In the genomic region with DNA sequence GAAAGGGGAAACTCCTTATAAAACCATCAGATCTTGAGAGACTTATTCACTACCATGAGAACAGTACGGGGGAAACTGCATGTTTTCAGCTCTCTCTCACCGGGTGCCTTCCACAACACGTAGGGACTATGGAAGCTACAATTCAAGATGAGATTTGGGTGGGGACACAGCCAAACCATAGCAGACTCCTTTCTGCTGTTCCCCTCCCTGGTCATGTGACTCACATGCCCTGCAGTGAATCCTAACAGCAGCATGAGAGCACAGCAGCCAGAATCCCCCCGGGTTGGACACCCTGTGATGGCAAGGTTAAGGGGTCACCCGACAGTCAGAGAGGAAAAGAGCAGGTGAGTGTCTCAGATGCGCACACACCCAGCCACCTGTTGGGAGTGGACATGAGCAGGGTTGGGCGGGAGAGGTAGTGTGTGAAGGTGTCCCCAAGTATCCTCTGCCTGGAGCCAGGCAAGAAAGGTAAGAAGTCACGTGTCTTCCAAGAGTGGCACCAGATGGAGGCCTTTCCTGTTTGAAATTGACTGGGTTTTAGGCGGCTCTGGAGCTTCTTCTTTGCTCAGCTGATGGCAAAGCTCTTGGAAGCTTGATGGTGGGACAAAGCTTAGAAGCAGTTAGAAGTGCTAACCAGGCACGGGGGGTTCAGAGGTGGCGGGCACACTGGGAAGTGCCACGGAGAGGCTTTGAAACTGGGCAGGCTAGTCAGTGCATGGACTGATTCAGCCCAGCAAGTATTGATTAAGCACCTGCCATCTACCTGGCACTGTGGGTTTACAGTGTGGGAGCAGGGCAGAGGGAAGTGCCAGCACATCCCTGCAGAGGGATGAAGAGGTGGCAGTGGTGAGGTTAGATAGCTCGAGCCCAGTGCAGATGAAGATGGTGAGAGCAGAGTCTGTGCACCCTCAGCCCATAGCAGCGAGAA, we compare ENCODE assay signal across 14 cellular contexts.
A peak's percentile ranks its signal among the peaks of the same experiment; 100 is the strongest.
DNase-seq lines count a peak whose midpoint lies in the region; TF ChIP-seq lines count a peak whose summit lies in the region.
"Had no signal": no experiment of that assay in that cellular context is flagged by ENCODE, and none has a peak within 500 bp of the region (broad histone marks: within the 10 kb centered on the region; RNA-seq: fewer than 3 reads in every experiment).

No MANE protein-coding gene starts in this region.

- no peak for TF ChIP-seq CTCF in esophagus muscularis mucosa (IDR thresholded peaks at IDR 0.05)
- no peak for TF ChIP-seq CTCF in osteocyte (IDR thresholded peaks at IDR 0.05)

- TF ChIP-seq EP300 in esophagus muscularis mucosa (IDR thresholded peaks at IDR 0.05): no peak

- no peak for DNase-seq in SJSA1 (ENCODE audit: low read depth in 1 of 2, low spot score in 2 of 2)
- DNase-seq in esophagus muscularis mucosa (ENCODE audit: extremely low spot score): no peak
- DNase-seq in osteocyte (ENCODE audit: extremely low spot score, unreplicated experiment): no peak
- DNase-seq in LoVo (ENCODE audit: low spot score): no peak
- DNase-seq in T-helper 9 cell: no peak
- DNase-seq in mucosa of gallbladder (ENCODE audit: low spot score): no peak
- no peak for DNase-seq in activated naive CD4-positive, alpha-beta T cell treated with anti-CD3 and anti-CD28 coated beads, Interleukin-2, amount 10 ng/mL, durations not matched to agents 7 days and 5 days
- DNase-seq: Caco-2, NCI-H2029, right lobe of liver, RPMI8226 had no signal

- H3K4me3 ChIP-seq in ACC112 (ENCODE audit: low read depth, low read length) (no peak overlapping the region), SJSA1 (no peak overlapping the region), esophagus muscularis mucosa (no peak overlapping the region)
- H3K4me3 ChIP-seq: GM23338, right lobe of liver had no signal

- H3K27ac Mint-ChIP-seq in osteocyte (ENCODE audit: unreplicated experiment): peak overlapping the region; percentile 42
- no peak overlapping the region for H3K27ac Mint-ChIP-seq in activated naive CD4-positive, alpha-beta T cell treated with anti-CD3 and anti-CD28 coated beads, Interleukin-2, amount 10 ng/mL, durations not matched to agents 7 days and 5 days
- H3K27ac Mint-ChIP-seq: GM23338; stimulated activated naive CD8-positive, alpha-beta T cell treated with anti-CD3 and anti-CD28 coated beads, Interleukin-15, Interleukin-2, amounts not matched to agents 100 ng/mL and 50 ng/mL, for 24 hours had no signal

- no peaks in the 10 kb centered on the region for H3K36me3 ChIP-seq in ACC112 (ENCODE audit: insufficient read depth, low read length)
- H3K36me3 ChIP-seq in SJSA1: no peaks in the 10 kb centered on the region
- no peaks in the 10 kb centered on the region for H3K36me3 ChIP-seq in esophagus muscularis mucosa
- H3K36me3 ChIP-seq: right lobe of liver had no signal

- H3K36me3 Mint-ChIP-seq in osteocyte (ENCODE audit: unreplicated experiment): no peaks in the 10 kb centered on the region
- no peaks in the 10 kb centered on the region for H3K36me3 Mint-ChIP-seq in activated naive CD4-positive, alpha-beta T cell treated with anti-CD3 and anti-CD28 coated beads, Interleukin-2, amount 10 ng/mL, durations not matched to agents 7 days and 5 days

- TF ChIP-seq POLR2A in esophagus muscularis mucosa (IDR thresholded peaks at IDR 0.05; ENCODE audit: low read depth): no peak

- intact Hi-C loops in esophagus muscularis mucosa (cut with DNase I): no loop called here

- no peaks in the 10 kb centered on the region for H3K27me3 Mint-ChIP-seq in osteocyte (ENCODE audit: unreplicated experiment)
- peaks cover 24% of the 10 kb centered on the region for H3K27me3 Mint-ChIP-seq in activated naive CD4-positive, alpha-beta T cell treated with anti-CD3 and anti-CD28 coated beads, Interleukin-2, amount 10 ng/mL, durations not matched to agents 7 days and 5 days

- H3K79me2 ChIP-seq in ACC112 (ENCODE audit: control insufficient read depth, insufficient read depth, low read length, unreplicated experiment): no peaks in the 10 kb centered on the region

- CTCF ChIA-PET in activated naive CD4-positive, alpha-beta T cell treated with anti-CD3 and anti-CD28 coated beads, Interleukin-2, amount 10 ng/mL, durations not matched to agents 7 days and 5 days (lab: Charles Lee): no interaction called here

- H3K27me3 ChIP-seq in ACC112 (ENCODE audit: insufficient read depth, low read length): no peaks in the 10 kb centered on the region
- no peaks in the 10 kb centered on the region for H3K27me3 ChIP-seq in SJSA1 (replicated peaks)
- H3K27me3 ChIP-seq in esophagus muscularis mucosa: no peaks in the 10 kb centered on the region
- H3K27me3 ChIP-seq: right lobe of liver had no signal

- H2AFZ ChIP-seq in ACC112 (ENCODE audit: low read length, unreplicated experiment): peak overlapping the region; percentile 29
- H2AFZ ChIP-seq: GM23338 had no signal

- H3K4me1 Mint-ChIP-seq in osteocyte (ENCODE audit: unreplicated experiment): peaks cover 17% of the 10 kb centered on the region
- H3K4me1 Mint-ChIP-seq in activated naive CD4-positive, alpha-beta T cell treated with anti-CD3 and anti-CD28 coated beads, Interleukin-2, amount 10 ng/mL, durations not matched to agents 7 days and 5 days: no peaks in the 10 kb centered on the region

- WGBS in esophagus muscularis mucosa: 95% methylated on average over 14 of the region's 14 CpGs

- H3K4me3 Mint-ChIP-seq in osteocyte (ENCODE audit: unreplicated experiment): no peak overlapping the region
- no peak overlapping the region for H3K4me3 Mint-ChIP-seq in activated naive CD4-positive, alpha-beta T cell treated with anti-CD3 and anti-CD28 coated beads, Interleukin-2, amount 10 ng/mL, durations not matched to agents 7 days and 5 days
- H3K4me3 Mint-ChIP-seq: GM23338; stimulated activated naive CD8-positive, alpha-beta T cell treated with anti-CD3 and anti-CD28 coated beads, Interleukin-15, Interleukin-2, amounts not matched to agents 100 ng/mL and 50 ng/mL, for 24 hours had no signal

- no peaks in the 10 kb centered on the region for H3K9me3 Mint-ChIP-seq in osteocyte (ENCODE audit: unreplicated experiment)
- H3K9me3 Mint-ChIP-seq in activated naive CD4-positive, alpha-beta T cell treated with anti-CD3 and anti-CD28 coated beads, Interleukin-2, amount 10 ng/mL, durations not matched to agents 7 days and 5 days: no peaks in the 10 kb centered on the region
- H3K9me3 Mint-ChIP-seq: stimulated activated naive CD8-positive, alpha-beta T cell treated with anti-CD3 and anti-CD28 coated beads, Interleukin-15, Interleukin-2, amounts not matched to agents 100 ng/mL and 50 ng/mL, for 24 hours had no signal

- peaks cover 25% of the 10 kb centered on the region for H3K4me1 ChIP-seq in ACC112 (ENCODE audit: control insufficient read depth, insufficient read depth, low read length, unreplicated experiment)
- peaks cover 22% of the 10 kb centered on the region for H3K4me1 ChIP-seq in SJSA1 (replicated peaks)
- H3K4me1 ChIP-seq in esophagus muscularis mucosa: peaks cover 0 to 25% (median 8%) of the 10 kb centered on the region in 4 donors
- H3K4me1 ChIP-seq: Caco-2, right lobe of liver had no signal

- H3K9me3 ChIP-seq in SJSA1 (replicated peaks): peaks cover 6% of the 10 kb centered on the region
- H3K9me3 ChIP-seq in esophagus muscularis mucosa: no peaks in the 10 kb centered on the region
- H3K9me3 ChIP-seq: right lobe of liver had no signal

- peak overlapping the region; percentile 93 for H3K27ac ChIP-seq in ACC112 (ENCODE audit: low read depth, low read length)
- H3K27ac ChIP-seq in SJSA1: peak overlapping the region; percentile 84
- H3K27ac ChIP-seq in esophagus muscularis mucosa (replicated peaks in 1 of 4): peak overlapping the region; percentile 59 to 75 (median 65)
- H3K27ac ChIP-seq: right lobe of liver had no signal
